Comparison of ENCODE assay signal across 8 cellular contexts in the genomic region with DNA sequence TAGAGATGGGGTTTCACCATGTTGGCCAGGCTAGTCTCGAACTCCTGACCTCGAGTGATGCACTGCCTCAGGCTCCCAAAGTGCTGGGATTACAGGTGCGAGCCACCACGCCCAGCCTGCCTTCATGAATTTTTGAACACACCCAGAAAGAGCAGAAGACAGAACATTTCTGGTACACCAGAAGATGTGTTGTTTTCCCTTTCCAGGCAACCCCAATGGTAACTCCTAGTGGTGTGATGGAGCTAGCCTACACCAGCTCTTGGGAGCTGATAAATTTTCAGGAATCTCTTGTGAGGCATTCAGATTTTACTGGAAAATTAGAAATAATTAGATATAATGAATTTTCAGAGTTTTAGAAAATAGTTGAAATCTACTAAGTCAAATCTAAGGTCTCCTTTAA. TPM values are rescaled to one million over a fixed set of nuclear protein-coding genes. Genes with fewer than 3 reads are reported as not detected.
DNase-seq lines count a peak whose midpoint lies in the region; ATAC-seq, FAIRE-seq and TF ChIP-seq lines count a peak whose summit lies in the region.

No MANE protein-coding gene starts in this region.

- no peak for TF ChIP-seq POLR2A in NB4 (IDR thresholded peaks at IDR 0.05; ENCODE audit: extremely low read depth, insufficient read length)

- no peaks in the 10 kb centered on the region for H3K27me3 ChIP-seq in rectal smooth muscle tissue (ENCODE audit: control insufficient read depth, insufficient read depth, low read length)

- H3K4me3 ChIP-seq in NB4 (ENCODE audit: low read depth, low read length): peak overlapping the region; percentile 87
- peak overlapping the region; percentile 83 for H3K4me3 ChIP-seq in rectal smooth muscle tissue (ENCODE audit: low read length)

- FAIRE-seq in frontal cortex (lab: Jason Lieb, UNC): no peak

- H3K36me3 ChIP-seq in rectal smooth muscle tissue (ENCODE audit: control insufficient read depth, insufficient read depth, low read length): no peaks in the 10 kb centered on the region

- peaks cover 0 to 10% of the 10 kb centered on the region in 2 donors for H3K27me3 Mint-ChIP-seq in effector memory CD8-positive, alpha-beta T cell

- H3K27ac Mint-ChIP-seq in effector memory CD8-positive, alpha-beta T cell: peak overlapping the region; percentile 99 to 100

- peaks cover 3% of the 10 kb centered on the region for H3K36me3 Mint-ChIP-seq in effector memory CD8-positive, alpha-beta T cell (ENCODE audit: insufficient read depth)

- peak overlapping the region; percentile 90 for H3K27ac ChIP-seq in rectal smooth muscle tissue (ENCODE audit: low read depth, low read length)

- peaks cover 10% of the 10 kb centered on the region in 2 donors for H3K4me1 Mint-ChIP-seq in effector memory CD8-positive, alpha-beta T cell (ENCODE audit: low read depth in 2 of 2)

- no peak for TF ChIP-seq CTCF in NB4 (IDR thresholded peaks at IDR 0.05; ENCODE audit: low read depth, low read length)

- no peak overlapping the region for H3K9ac ChIP-seq in rectal smooth muscle tissue (ENCODE audit: low read length)

- no peak for ATAC-seq in effector memory CD8-positive, alpha-beta T cell (replicated peaks)
- no peak for ATAC-seq in GM21381 (IDR thresholded peaks at IDR 0.05; ENCODE audit: unreplicated experiment)

- peak overlapping the region; percentile 81 to 86 for H3K4me3 Mint-ChIP-seq in effector memory CD8-positive, alpha-beta T cell

- no peaks in the 10 kb centered on the region for H3K9me3 Mint-ChIP-seq in effector memory CD8-positive, alpha-beta T cell

- peak; percentile 17 for DNase-seq in ELR (ENCODE audit: low read depth)
- DNase-seq in NB4 (ENCODE audit: low read depth): peak; percentile 3
- DNase-seq in effector memory CD8-positive, alpha-beta T cell: no peak
- no peak for DNase-seq in frontal cortex (ENCODE audit: low spot score in 2 of 2)
- DNase-seq in cortex of kidney (lab: John Stamatoyannopoulos, UW): no peak
- no peak for DNase-seq in NCI-H2196 (lab: John Stamatoyannopoulos, UW; ENCODE audit: unreplicated experiment)

- peaks cover 5% of the 10 kb centered on the region for H3K4me1 ChIP-seq in rectal smooth muscle tissue (ENCODE audit: control insufficient read depth, insufficient read depth, low read length)

RNA-seq across cellular contexts. Expression of a gene that starts 0.9 kb away (rescaled TPM):
- total RNA-seq in frontal cortex: 236 TPM

Comparison
In these comparisons a context has a peak if more than half of its experiments do, and no peak if none do; other contexts are left out.
1. DNase-seq: peak in ELR (single experiment) and NB4 (single experiment); none in effector memory CD8-positive, alpha-beta T cell (0 of 3), frontal cortex (0 of 2), cortex of kidney (single experiment) and NCI-H2196 (single experiment).